In the genomic region with DNA sequence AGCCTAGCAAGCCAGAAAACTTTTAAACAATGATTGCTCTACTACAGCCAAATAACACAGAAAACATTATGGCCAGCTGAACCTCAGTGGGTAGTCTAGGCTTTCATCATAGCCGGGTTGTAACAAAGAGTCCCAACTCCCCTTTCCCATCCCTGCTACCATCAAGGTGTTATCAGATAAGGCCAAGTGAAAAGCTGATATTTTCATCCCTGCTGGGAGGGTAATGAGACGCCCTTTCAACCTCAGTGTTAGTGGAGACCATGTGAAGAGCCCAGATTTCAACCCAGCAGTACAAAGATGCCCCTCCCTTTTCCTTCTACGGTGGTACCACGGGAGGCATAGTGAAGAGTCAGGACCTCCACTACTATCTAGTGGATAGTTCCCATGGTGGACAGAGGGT, we compare ENCODE assay signal across 8 cellular contexts.
"Had no signal": no experiment of that assay in that cellular context is flagged by ENCODE, and none has a peak within 500 bp of the region (broad histone marks: within the 10 kb centered on the region; RNA-seq: fewer than 3 reads in every experiment).

No MANE protein-coding gene starts in this region.

- H3K27ac Mint-ChIP-seq: H9 had no signal

- H3K4me3 ChIP-seq: GM23248, K562 had no signal

- H3K4me3 Mint-ChIP-seq: H9 had no signal

- FAIRE-seq: H54, HTR-8/SVneo, K562 had no signal

- H2AFZ ChIP-seq: GM23248 had no signal

- DNase-seq: GM23248, GOT3, H9, HCEC 1CT, IMR-90 had no signal

- H3K27ac ChIP-seq: GM23248 had no signal

- ATAC-seq: K562 had no signal

- H3K9me3 Mint-ChIP-seq: H9 had no signal

- H3K9ac ChIP-seq: GM23248 had no signal
